In the genomic region with DNA sequence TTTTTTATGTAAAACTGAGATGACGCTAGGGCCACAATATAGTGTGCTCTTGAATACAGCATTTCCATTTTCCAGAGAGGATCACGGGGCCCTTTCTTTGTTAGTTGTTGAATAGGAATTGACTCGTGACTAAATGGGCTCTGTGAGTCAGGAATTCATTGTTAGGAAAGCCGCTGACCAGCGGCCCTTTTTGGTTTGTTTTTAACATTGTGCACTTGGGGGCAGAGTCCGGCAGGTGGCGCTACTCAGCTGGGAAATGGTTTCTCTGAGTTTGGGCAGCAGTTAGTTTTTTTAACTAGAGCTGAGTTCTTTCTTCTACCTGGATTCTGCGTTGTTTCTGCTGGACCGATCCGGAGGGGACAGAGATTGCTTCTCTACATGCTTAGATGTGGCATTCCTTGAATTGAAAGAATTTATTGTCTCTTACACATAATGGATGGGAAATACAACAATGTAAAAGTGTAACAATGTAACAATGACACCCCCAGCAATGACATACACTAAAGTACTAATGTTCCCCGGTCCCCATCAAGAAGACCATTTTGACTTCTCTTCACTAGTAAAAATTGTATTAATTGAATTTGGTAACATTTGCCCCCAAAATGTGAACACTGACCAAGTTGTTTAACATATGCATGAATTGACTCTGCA, we compare ENCODE assay signal across 9 cellular contexts.
DNase-seq lines count a peak whose midpoint lies in the region; ATAC-seq and TF ChIP-seq lines count a peak whose summit lies in the region.
"Had no signal": no experiment of that assay in that cellular context is flagged by ENCODE, and none has a peak within 500 bp of the region (broad histone marks: within the 10 kb centered on the region; RNA-seq: fewer than 3 reads in every experiment).

No MANE protein-coding gene starts in this region.

- no peak overlapping the region for H3K4me3 ChIP-seq in liver (ENCODE audit: low read depth in 1 of 3, low read length in 3 of 3)
- H3K4me3 ChIP-seq: BLaER1 treated with 17β-estradiol and CSF1 and Interleukin-3, amounts not matched to agents 10 nM and 100 nM had no signal

- no peaks in the 10 kb centered on the region for H3K36me3 Mint-ChIP-seq in T-helper 17 cell (ENCODE audit: low read depth)
- peaks cover 2% of the 10 kb centered on the region for H3K36me3 Mint-ChIP-seq in central memory CD8-positive, alpha-beta T cell (ENCODE audit: insufficient read depth)

- no peak overlapping the region for H3K4me3 Mint-ChIP-seq in T-helper 17 cell
- no peak overlapping the region for H3K4me3 Mint-ChIP-seq in central memory CD8-positive, alpha-beta T cell

- TF ChIP-seq RAD21 in liver (IDR thresholded peaks at IDR 0.05): peak; percentile 70 to 72

- no peak overlapping the region for H3K27ac ChIP-seq in liver (ENCODE audit: low read depth in 1 of 2, low read length in 2 of 2)
- H3K27ac ChIP-seq: BLaER1 treated with 17β-estradiol and CSF1 and Interleukin-3, amounts not matched to agents 10 nM and 100 nM had no signal

- H3K9me3 Mint-ChIP-seq in central memory CD8-positive, alpha-beta T cell: peaks cover under 1% of the 10 kb centered on the region

- WGBS in liver: 13% methylated on average over 11 of the region's 11 CpGs

- POLR2A ChIA-PET in HEK293T (lab: Yijun Ruan, JAX): no interaction called here

- no peaks in the 10 kb centered on the region for H3K36me3 ChIP-seq in liver (ENCODE audit: control insufficient read depth in 4 of 4, insufficient read depth in 3 of 4, low read depth in 1 of 4, low read length in 3 of 4)
- H3K36me3 ChIP-seq: BLaER1 treated with 17β-estradiol and CSF1 and Interleukin-3, amounts not matched to agents 10 nM and 100 nM had no signal

- H3K4me1 Mint-ChIP-seq in T-helper 17 cell: peaks cover 2% of the 10 kb centered on the region
- no peaks in the 10 kb centered on the region for H3K4me1 Mint-ChIP-seq in central memory CD8-positive, alpha-beta T cell

- TF ChIP-seq CTCF in liver (IDR thresholded peaks at IDR 0.05; ENCODE audit: low read depth, low read length, missing input control): peak; percentile 71

- H3K27me3 Mint-ChIP-seq in T-helper 17 cell: peaks cover 5% of the 10 kb centered on the region
- H3K27me3 Mint-ChIP-seq in central memory CD8-positive, alpha-beta T cell: no peaks in the 10 kb centered on the region

- no peak overlapping the region for H3K27ac Mint-ChIP-seq in T-helper 17 cell
- H3K27ac Mint-ChIP-seq in central memory CD8-positive, alpha-beta T cell (ENCODE audit: low read depth): no peak overlapping the region

- H3K27me3 ChIP-seq in liver (ENCODE audit: control insufficient read depth in 4 of 4, insufficient read depth in 4 of 4, low read length in 3 of 4): peaks cover 0 to 5% (median 0%) of the 10 kb centered on the region in 4 donors
- H3K27me3 ChIP-seq: BLaER1 treated with 17β-estradiol and CSF1 and Interleukin-3, amounts not matched to agents 10 nM and 100 nM had no signal

- DNase-seq in NCI-H1417 (lab: John Stamatoyannopoulos, UW) (peak; percentile 12 to 80 (median 57)), NCI-H1417 treated with DMSO at 0.1 percent for 48 hours (lab: John Stamatoyannopoulos, UW) (no peak), HEK293T (ENCODE audit: extremely low spot score) (peak; percentile 37), MV-4-11 (lab: John Stamatoyannopoulos, UW) (peak; percentile 21), T-helper 17 cell (peak in 2 of 3 donors; percentile 7 to 10)
- DNase-seq in central memory CD8-positive, alpha-beta T cell (ENCODE audit: low spot score in 2 of 2): no peak
- peak; percentile 1 for DNase-seq in stimulated activated CD8-positive, alpha-beta memory T cell treated with anti-CD3 and anti-CD28 coated beads, Interleukin-7, amount 100 ng/mL, for 1 hour (ENCODE audit: low read depth in 2 of 2)

- no peaks in the 10 kb centered on the region for H3K4me1 ChIP-seq in liver (ENCODE audit: control insufficient read depth in 4 of 4, insufficient read depth in 4 of 4, low read length in 3 of 4)
- H3K4me1 ChIP-seq: BLaER1 treated with 17β-estradiol and CSF1 and Interleukin-3, amounts not matched to agents 10 nM and 100 nM had no signal

- H3K9ac ChIP-seq in liver (ENCODE audit: low read depth in 1 of 2, low read length in 2 of 2): no peak overlapping the region
- H3K9ac ChIP-seq: BLaER1 treated with 17β-estradiol and CSF1 and Interleukin-3, amounts not matched to agents 10 nM and 100 nM had no signal

- ATAC-seq in T-helper 17 cell: no peak
- peak; percentile 28 for ATAC-seq in central memory CD8-positive, alpha-beta T cell (replicated peaks; ENCODE audit: extremely low read depth, poor library complexity, severe bottlenecking)

- H3K9me3 ChIP-seq in T-helper 17 cell (ENCODE audit: control insufficient read depth, low read length, poor library complexity, severe bottlenecking) (no peaks in the 10 kb centered on the region), liver (ENCODE audit: control insufficient read depth in 4 of 4, low read length in 3 of 4) (no peaks in the 10 kb centered on the region)

- CTCF ChIA-PET in HEK293T (lab: Yijun Ruan, JAX): interaction anchor here (0.7 to 1.5 kb wide), 6 partner anchors 14 to 304 kb away, joined by 3 to 5 read pairs (median 4); no protein-coding TSS in a partner anchor

TF ChIP-seq in HEK293T, 16 proteins besides CTCF, POLR2A, EP300 and RAD21:
- TF ChIP-seq FOXA1 (IDR thresholded peaks at IDR 0.05): no peak
- TF ChIP-seq ELF4 (IDR thresholded peaks at IDR 0.05): no peak
- TF ChIP-seq LEF1 (IDR thresholded peaks at IDR 0.05; ENCODE audit: borderline replicate concordance): no peak
- TF ChIP-seq SP1 (IDR thresholded peaks at IDR 0.05): no peak
- TF ChIP-seq FOXM1 (IDR thresholded peaks at IDR 0.05; ENCODE audit: borderline replicate concordance): no peak
- no peak for TF ChIP-seq NFRKB (IDR thresholded peaks at IDR 0.05)
- TF ChIP-seq ZNF384 (IDR thresholded peaks at IDR 0.05): no peak

TF ChIP-seq in liver, 16 proteins besides CTCF, POLR2A, EP300 and RAD21:
- TF ChIP-seq FOXA1 (IDR thresholded peaks at IDR 0.05): no peak
- no peak for TF ChIP-seq MAX (IDR thresholded peaks at IDR 0.05)
- TF ChIP-seq, protein P1, sequence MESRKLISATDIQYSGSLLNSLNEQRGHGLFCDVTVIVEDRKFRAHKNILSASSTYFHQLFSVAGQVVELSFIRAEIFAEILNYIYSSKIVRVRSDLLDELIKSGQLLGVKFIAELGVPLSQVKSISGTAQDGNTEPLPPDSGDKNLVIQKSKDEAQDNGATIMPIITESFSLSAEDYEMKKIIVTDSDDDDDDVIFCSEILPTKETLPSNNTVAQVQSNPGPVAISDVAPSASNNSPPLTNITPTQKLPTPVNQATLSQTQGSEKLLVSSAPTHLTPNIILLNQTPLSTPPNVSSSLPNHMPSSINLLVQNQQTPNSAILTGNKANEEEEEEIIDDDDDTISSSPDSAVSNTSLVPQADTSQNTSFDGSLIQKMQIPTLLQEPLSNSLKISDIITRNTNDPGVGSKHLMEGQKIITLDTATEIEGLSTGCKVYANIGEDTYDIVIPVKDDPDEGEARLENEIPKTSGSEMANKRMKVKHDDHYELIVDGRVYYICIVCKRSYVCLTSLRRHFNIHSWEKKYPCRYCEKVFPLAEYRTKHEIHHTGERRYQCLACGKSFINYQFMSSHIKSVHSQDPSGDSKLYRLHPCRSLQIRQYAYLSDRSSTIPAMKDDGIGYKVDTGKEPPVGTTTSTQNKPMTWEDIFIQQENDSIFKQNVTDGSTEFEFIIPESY (IDR thresholded peaks at IDR 0.05): no peak
- TF ChIP-seq EGR1 (IDR thresholded peaks at IDR 0.05; ENCODE audit: low read depth in 2 of 2): no peak
- TF ChIP-seq HNF4G (IDR thresholded peaks at IDR 0.05): no peak
- no peak for TF ChIP-seq RXRA (IDR thresholded peaks at IDR 0.05)
- no peak for TF ChIP-seq HNF4A (conservative IDR thresholded peaks at IDR 0.05)
- TF ChIP-seq REST (IDR thresholded peaks at IDR 0.05): no peak
- no peak for TF ChIP-seq NR2F2 (IDR thresholded peaks at IDR 0.05)
- no peak for TF ChIP-seq FOXA2 (IDR thresholded peaks at IDR 0.05)
- TF ChIP-seq YY1 (IDR thresholded peaks at IDR 0.05): no peak
- no peak for TF ChIP-seq SP1 (IDR thresholded peaks at IDR 0.05)
- TF ChIP-seq ATF3 (IDR thresholded peaks at IDR 0.05): no peak
- no peak for TF ChIP-seq JUND (IDR thresholded peaks at IDR 0.05)
- no peak for TF ChIP-seq TAF1 (conservative IDR thresholded peaks at IDR 0.05)
- TF ChIP-seq GABPA (IDR thresholded peaks at IDR 0.05 in 1 of 2, conservative IDR thresholded peaks at IDR 0.05 in 1 of 2): no peak

Comparison
In these comparisons a context has a peak if more than half of its experiments do, and no peak if none do; other contexts are left out.
1. DNase-seq: peak in NCI-H1417 (3 of 3), HEK293T (single experiment), MV-4-11 (single experiment), T-helper 17 cell (2 of 3) and stimulated activated CD8-positive, alpha-beta memory T cell treated with anti-CD3 and anti-CD28 coated beads, Interleukin-7, amount 100 ng/mL, for 1 hour (2 of 2); none in NCI-H1417 treated with DMSO at 0.1 percent for 48 hours (single experiment) and central memory CD8-positive, alpha-beta T cell (0 of 2).